ENCODE assay signal across 16 cellular contexts in genomic region chr20:37741560-37741959, GRCh38. TPM values are rescaled to one million over a fixed set of nuclear protein-coding genes. Genes with fewer than 3 reads are reported as not detected.
DNase-seq lines count a peak whose midpoint lies in the region; ATAC-seq and TF ChIP-seq lines count a peak whose summit lies in the region.
"Had no signal": no experiment of that assay in that cellular context is flagged by ENCODE, and none has a peak within 500 bp of the region (broad histone marks: within the 10 kb centered on the region; RNA-seq: fewer than 3 reads in every experiment).

No MANE protein-coding gene starts in this region.

- H3K9me3 Mint-ChIP-seq in nephron progenitor cell: no peaks in the 10 kb centered on the region
- H3K9me3 Mint-ChIP-seq: CD4-positive, CD25-positive, alpha-beta regulatory T cell had no signal

- no peak overlapping the region for H2AFZ ChIP-seq in osteoblast (ENCODE audit: low read length)

- H3K4me3 ChIP-seq in adipocyte (ENCODE audit: low read length): no peak overlapping the region
- no peak overlapping the region for H3K4me3 ChIP-seq in osteoblast (ENCODE audit: insufficient read depth, low read length)

- H3K9me3 ChIP-seq in adipocyte (ENCODE audit: control insufficient read depth, low read length): no peaks in the 10 kb centered on the region
- no peaks in the 10 kb centered on the region for H3K9me3 ChIP-seq in osteoblast (ENCODE audit: low read depth, low read length)

- no peaks in the 10 kb centered on the region for H3K4me1 Mint-ChIP-seq in nephron progenitor cell

- DNase-seq in EH (ENCODE audit: low read depth): peak; percentile 76
- peak; percentile 57 for DNase-seq in adipocyte (ENCODE audit: low read depth)
- DNase-seq in fibroblast of gingiva (ENCODE audit: low read depth): peak; percentile 9
- DNase-seq in osteoblast (ENCODE audit: insufficient read length, low spot score, missing footprints): no peak
- DNase-seq in nephron progenitor cell: no peak
- DNase-seq in caudate nucleus (lab: John Stamatoyannopoulos, UW): no peak
- DNase-seq: Calu3; CD4-positive, CD25-positive, alpha-beta regulatory T cell; KBM-7; NCI-H146; NCI-H2107; NCI-H345; NCI-H526 treated with DMSO at 0.1 percent for 48 hours had no signal

- peaks cover 5% of the 10 kb centered on the region for H4K20me1 ChIP-seq in osteoblast (ENCODE audit: insufficient read depth, low read length)

- no peak overlapping the region for H3K4me3 Mint-ChIP-seq in nephron progenitor cell
- H3K4me3 Mint-ChIP-seq: CD4-positive, CD25-positive, alpha-beta regulatory T cell had no signal

- no peak overlapping the region for H3K27ac Mint-ChIP-seq in nephron progenitor cell
- H3K27ac Mint-ChIP-seq: CD4-positive, CD25-positive, alpha-beta regulatory T cell had no signal

- peaks cover 42% of the 10 kb centered on the region for H3K36me3 Mint-ChIP-seq in nephron progenitor cell (ENCODE audit: low read depth)

- H3K36me3 ChIP-seq in adipocyte (ENCODE audit: control insufficient read depth, insufficient read depth, low read length, severe bottlenecking): peaks cover 36% of the 10 kb centered on the region
- H3K36me3 ChIP-seq in osteoblast (ENCODE audit: insufficient read depth, low read length): peaks cover 13% of the 10 kb centered on the region

- H3K27me3 Mint-ChIP-seq in nephron progenitor cell (ENCODE audit: low read depth, poor library complexity): no peaks in the 10 kb centered on the region
- H3K27me3 Mint-ChIP-seq: CD4-positive, CD25-positive, alpha-beta regulatory T cell had no signal

- H3K9ac ChIP-seq in adipocyte (ENCODE audit: low read length): no peak overlapping the region

- TF ChIP-seq CTCF in osteoblast (IDR thresholded peaks at IDR 0.05; ENCODE audit: extremely low read depth, low read depth, low read length) (no peak), nephron progenitor cell (IDR thresholded peaks at IDR 0.05) (no peak)

- H3K4me2 ChIP-seq in osteoblast (ENCODE audit: insufficient read depth, low read length): no peak overlapping the region

- H3K79me2 ChIP-seq in osteoblast (ENCODE audit: insufficient read depth, low read length): no peaks in the 10 kb centered on the region

- no peaks in the 10 kb centered on the region for H3K4me1 ChIP-seq in adipocyte (ENCODE audit: control insufficient read depth, insufficient read depth, low read length)
- H3K4me1 ChIP-seq in osteoblast (ENCODE audit: insufficient read depth, low read length): peaks cover 10% of the 10 kb centered on the region

- H3K27me3 ChIP-seq in adipocyte (replicated peaks; ENCODE audit: control insufficient read depth, insufficient read depth, low read length) (no peaks in the 10 kb centered on the region), osteoblast (ENCODE audit: insufficient read depth, low read length) (no peaks in the 10 kb centered on the region)

- peak overlapping the region; percentile 4 for H3K27ac ChIP-seq in osteoblast (ENCODE audit: low read depth, low read length)
- H3K27ac ChIP-seq in caudate nucleus (ENCODE audit: low read depth, low read length): no peak overlapping the region

- ATAC-seq in HG03097 (IDR thresholded peaks at IDR 0.05; ENCODE audit: low FRiP score, unreplicated experiment): no peak
- no peak for ATAC-seq in GM19023 (IDR thresholded peaks at IDR 0.05; ENCODE audit: unreplicated experiment)
- ATAC-seq: Right ventricle myocardium inferior had no signal

RNA-seq across cellular contexts. Expression of gene CTNNBL1, which starts 47.7 kb away (rescaled TPM):
- 19.5 and 23.0 TPM in 2 replicates for total RNA-seq in osteoblast

Comparison
In these comparisons a context has a peak if more than half of its experiments do, and no peak if none do; other contexts are left out.
1. DNase-seq: peak in EH (single experiment), adipocyte (single experiment) and fibroblast of gingiva (single experiment); none in osteoblast (single experiment), nephron progenitor cell (single experiment) and caudate nucleus (0 of 61).